ENCODE assay signal across 1 cellular context in genomic region chr13:98761126-98761978, GRCh38.
TF ChIP-seq lines count a peak whose summit lies in the region.

No MANE protein-coding gene starts in this region.

TF ChIP-seq in K562, 482 proteins besides CTCF, POLR2A, EP300 and RAD21 (continued from another document):
- TF ChIP-seq HMGXB4 (CRISPR knock-in tag; IDR thresholded peaks at IDR 0.05): no peak
- no peak for TF ChIP-seq NFE2L1 (tag; IDR thresholded peaks at IDR 0.05; ENCODE audit: borderline replicate concordance, low read depth)
- TF ChIP-seq ESRRB (CRISPR knock-in tag; IDR thresholded peaks at IDR 0.05; ENCODE audit: borderline replicate concordance): no peak
- TF ChIP-seq CEBPB (tag; IDR thresholded peaks at IDR 0.05): peak; percentile 43
- no peak for TF ChIP-seq ZNF41 (CRISPR knock-in tag; conservative IDR thresholded peaks at IDR 0.05)
